Comparison of ENCODE assay signal across 14 cellular contexts in genomic region chr19:16715613-16716012, GRCh38. TPM values are rescaled to one million over a fixed set of nuclear protein-coding genes. Genes with fewer than 3 reads are reported as not detected.
DNase-seq lines count a peak whose midpoint lies in the region; ATAC-seq and TF ChIP-seq lines count a peak whose summit lies in the region.
"Had no signal": no experiment of that assay in that cellular context is flagged by ENCODE, and none has a peak within 500 bp of the region (broad histone marks: within the 10 kb centered on the region; RNA-seq: fewer than 3 reads in every experiment).

No MANE protein-coding gene starts in this region.

- H3K4me1 ChIP-seq in GM23248 (ENCODE audit: insufficient read depth), result no peaks in the 10 kb centered on the region

- peaks cover 3% of the 10 kb centered on the region for H3K27me3 Mint-ChIP-seq in activated CD8-positive, alpha-beta T cell treated with anti-CD3 and anti-CD28 coated beads for 36 hours
- no peaks in the 10 kb centered on the region for H3K27me3 Mint-ChIP-seq in activated CD8-positive, alpha-beta T cell treated with anti-CD3 and anti-CD28 coated beads, Interleukin-2, amount 10 ng/mL, durations not matched to agents 7 days and 5 days (ENCODE audit: low read depth)
- no peaks in the 10 kb centered on the region for H3K27me3 Mint-ChIP-seq in naive B cell
- H3K27me3 Mint-ChIP-seq in stimulated activated naive CD8-positive, alpha-beta T cell treated with anti-CD3 and anti-CD28 coated beads, Interleukin-15, amount 100 ng/mL, for 72 hours, result peaks cover 7% of the 10 kb centered on the region

- H3K27ac ChIP-seq in RWPE1, result peak overlapping the region; percentile 100
- H3K27ac ChIP-seq in GM23248, result no peak overlapping the region
- H3K27ac ChIP-seq: C4-2B, HL-60 had no signal

- H3F3A ChIP-seq in GM23248 (ENCODE audit: insufficient read depth), result no peaks in the 10 kb centered on the region

- H3K4me1 Mint-ChIP-seq in activated CD8-positive, alpha-beta T cell treated with anti-CD3 and anti-CD28 coated beads for 36 hours (ENCODE audit: low read depth), result no peaks in the 10 kb centered on the region
- H3K4me1 Mint-ChIP-seq in activated CD8-positive, alpha-beta T cell treated with anti-CD3 and anti-CD28 coated beads, Interleukin-2, amount 10 ng/mL, durations not matched to agents 7 days and 5 days (ENCODE audit: low read depth), result no peaks in the 10 kb centered on the region
- peaks cover 29 to 84% (median 47%) of the 10 kb centered on the region in 3 donors for H3K4me1 Mint-ChIP-seq in naive B cell
- no peaks in the 10 kb centered on the region for H3K4me1 Mint-ChIP-seq in stimulated activated naive CD8-positive, alpha-beta T cell treated with anti-CD3 and anti-CD28 coated beads, Interleukin-15, amount 100 ng/mL, for 72 hours

- no peak for DNase-seq in activated CD8-positive, alpha-beta T cell treated with anti-CD3 and anti-CD28 coated beads for 36 hours
- no peak for DNase-seq in activated CD8-positive, alpha-beta T cell treated with anti-CD3 and anti-CD28 coated beads, Interleukin-2, amount 10 ng/mL, durations not matched to agents 7 days and 5 days
- DNase-seq in RWPE1 (ENCODE audit: low spot score), result no peak
- peak; percentile 11 for DNase-seq in naive B cell
- DNase-seq in stimulated activated naive CD8-positive, alpha-beta T cell treated with anti-CD3 and anti-CD28 coated beads, Interleukin-15, amount 100 ng/mL, for 72 hours, result peak in 1 of 2 donors; percentile 15
- DNase-seq in DMS53 treated with DMSO at 0.1 percent for 48 hours (lab: John Stamatoyannopoulos, UW; ENCODE audit: unreplicated experiment), result no peak
- no peak for DNase-seq in GM23248
- DNase-seq: 8988T; ACHN; CD4-positive, alpha-beta memory T cell; DMS79 treated with DMSO at 0.1 percent for 48 hours; EL had no signal

- H3K4me2 ChIP-seq in GM23248 (ENCODE audit: unreplicated experiment), result no peak overlapping the region

- H3K9me2 ChIP-seq in GM23248 (ENCODE audit: insufficient read depth), result no peaks in the 10 kb centered on the region

- CTCF ChIA-PET in activated CD8-positive, alpha-beta T cell treated with anti-CD3 and anti-CD28 coated beads for 36 hours (lab: Charles Lee), result interaction anchor here (1.1 to 1.9 kb wide), 8 partner anchors 8 to 306 kb away, joined by 3 to 8 read pairs (median 5); no protein-coding TSS in a partner anchor
- CTCF ChIA-PET in activated CD8-positive, alpha-beta T cell treated with anti-CD3 and anti-CD28 coated beads, Interleukin-2, amount 10 ng/mL, durations not matched to agents 7 days and 5 days (lab: Charles Lee), result interaction anchor here (1.1 to 1.6 kb wide), 4 partner anchors 11 to 51 kb away, joined by 3 to 6 read pairs (median 5); no protein-coding TSS in a partner anchor
- CTCF ChIA-PET in RWPE1 (lab: Yijun Ruan, JAX), result interaction anchor here (0.6 to 1.3 kb wide), 5 partner anchors 22 to 1788 kb away, joined by 3 to 7 read pairs (median 3); no protein-coding TSS in a partner anchor

- no peaks in the 10 kb centered on the region for H3K36me3 ChIP-seq in GM23248 (ENCODE audit: low read depth)

- no peak overlapping the region for H3K9ac ChIP-seq in GM23248

- no peak overlapping the region for H3K4me3 Mint-ChIP-seq in activated CD8-positive, alpha-beta T cell treated with anti-CD3 and anti-CD28 coated beads for 36 hours
- H3K4me3 Mint-ChIP-seq in activated CD8-positive, alpha-beta T cell treated with anti-CD3 and anti-CD28 coated beads, Interleukin-2, amount 10 ng/mL, durations not matched to agents 7 days and 5 days, result no peak overlapping the region
- peak overlapping the region in 1 of 8 donors; percentile 35 for H3K4me3 Mint-ChIP-seq in naive B cell
- H3K4me3 Mint-ChIP-seq in stimulated activated naive CD8-positive, alpha-beta T cell treated with anti-CD3 and anti-CD28 coated beads, Interleukin-15, amount 100 ng/mL, for 72 hours, result no peak overlapping the region
- H3K4me3 Mint-ChIP-seq: CD4-positive, alpha-beta memory T cell had no signal

- H3K27me3 ChIP-seq in GM23248 (replicated peaks; ENCODE audit: insufficient read depth), result peaks cover 13% of the 10 kb centered on the region

- in situ Hi-C loops in GM23248 (cut with MboI), result no loop called here

- peak; percentile 30 for ATAC-seq in activated CD8-positive, alpha-beta T cell treated with anti-CD3 and anti-CD28 coated beads for 36 hours
- ATAC-seq in activated CD8-positive, alpha-beta T cell treated with anti-CD3 and anti-CD28 coated beads, Interleukin-2, amount 10 ng/mL, durations not matched to agents 7 days and 5 days, result no peak
- ATAC-seq in naive B cell (ENCODE audit: low read depth in 2 of 2), result peak; percentile 23 to 26
- peak; percentile 60 for ATAC-seq in stimulated activated naive CD8-positive, alpha-beta T cell treated with anti-CD3 and anti-CD28 coated beads, Interleukin-15, amount 100 ng/mL, for 72 hours

- H4K20me1 ChIP-seq in GM23248 (ENCODE audit: insufficient read depth), result no peaks in the 10 kb centered on the region

- no peaks in the 10 kb centered on the region for H3K9me3 Mint-ChIP-seq in activated CD8-positive, alpha-beta T cell treated with anti-CD3 and anti-CD28 coated beads for 36 hours
- no peaks in the 10 kb centered on the region for H3K9me3 Mint-ChIP-seq in activated CD8-positive, alpha-beta T cell treated with anti-CD3 and anti-CD28 coated beads, Interleukin-2, amount 10 ng/mL, durations not matched to agents 7 days and 5 days (ENCODE audit: insufficient read depth)
- no peaks in the 10 kb centered on the region for H3K9me3 Mint-ChIP-seq in naive B cell
- no peaks in the 10 kb centered on the region for H3K9me3 Mint-ChIP-seq in stimulated activated naive CD8-positive, alpha-beta T cell treated with anti-CD3 and anti-CD28 coated beads, Interleukin-15, amount 100 ng/mL, for 72 hours

- POLR2A ChIA-PET in activated CD8-positive, alpha-beta T cell treated with anti-CD3 and anti-CD28 coated beads for 36 hours (lab: Charles Lee), result interaction anchor here (1.5 kb wide), 1 partner anchor 12 kb away, joined by 3 read pairs; no protein-coding TSS in a partner anchor
- POLR2A ChIA-PET in activated CD8-positive, alpha-beta T cell treated with anti-CD3 and anti-CD28 coated beads, Interleukin-2, amount 10 ng/mL, durations not matched to agents 7 days and 5 days (lab: Charles Lee), result no interaction called here
- POLR2A ChIA-PET in RWPE1 (lab: Yijun Ruan, JAX; ENCODE audit: low non-redundant PET), result no interaction called here

- no peak for TF ChIP-seq CTCF in activated CD8-positive, alpha-beta T cell treated with anti-CD3 and anti-CD28 coated beads for 36 hours (IDR thresholded peaks at IDR 0.05)
- TF ChIP-seq CTCF in RWPE1 (conservative IDR thresholded peaks at IDR 0.05; ENCODE audit: low read depth), result no peak

- H3K79me2 ChIP-seq in GM23248 (ENCODE audit: insufficient read depth), result no peaks in the 10 kb centered on the region

- intact Hi-C loops in activated CD8-positive, alpha-beta T cell treated with anti-CD3 and anti-CD28 coated beads for 36 hours (cut with micrococcal nuclease), result no loop called here

- H3K9me3 ChIP-seq in GM23248 (ENCODE audit: low read depth), result no peaks in the 10 kb centered on the region

- H3K36me3 Mint-ChIP-seq in activated CD8-positive, alpha-beta T cell treated with anti-CD3 and anti-CD28 coated beads for 36 hours (ENCODE audit: low read depth), result no peaks in the 10 kb centered on the region
- no peaks in the 10 kb centered on the region for H3K36me3 Mint-ChIP-seq in activated CD8-positive, alpha-beta T cell treated with anti-CD3 and anti-CD28 coated beads, Interleukin-2, amount 10 ng/mL, durations not matched to agents 7 days and 5 days (ENCODE audit: low read depth)
- H3K36me3 Mint-ChIP-seq in naive B cell, result no peaks in the 10 kb centered on the region
- H3K36me3 Mint-ChIP-seq: CD4-positive, alpha-beta memory T cell had no signal

- no peak overlapping the region for H3K27ac Mint-ChIP-seq in activated CD8-positive, alpha-beta T cell treated with anti-CD3 and anti-CD28 coated beads for 36 hours
- no peak overlapping the region for H3K27ac Mint-ChIP-seq in activated CD8-positive, alpha-beta T cell treated with anti-CD3 and anti-CD28 coated beads, Interleukin-2, amount 10 ng/mL, durations not matched to agents 7 days and 5 days
- H3K27ac Mint-ChIP-seq in naive B cell, result peak overlapping the region in 4 of 6 donors; percentile 4 to 75 (median 34)
- H3K27ac Mint-ChIP-seq in stimulated activated naive CD8-positive, alpha-beta T cell treated with anti-CD3 and anti-CD28 coated beads, Interleukin-15, amount 100 ng/mL, for 72 hours, result no peak overlapping the region
- H3K27ac Mint-ChIP-seq: CD4-positive, alpha-beta memory T cell had no signal

- WGBS in GM23248 (ENCODE audit: low coverage in 1 of 2, low lambda C conversion rate in 2 of 2, missing lambda C conversion rate in 2 of 2), 2 experiments, result 63 to 70% methylated on average over 3 of the region's 3 CpGs

- no peak overlapping the region for H3K4me3 ChIP-seq in GM23248

- H2AFZ ChIP-seq in GM23248, result no peak overlapping the region

RNA-seq across cellular contexts. Expression of gene NWD1, which starts 4.0 kb away (rescaled TPM):
- total RNA-seq in activated CD8-positive, alpha-beta T cell treated with anti-CD3 and anti-CD28 coated beads for 36 hours, result not detected
- total RNA-seq in activated CD8-positive, alpha-beta T cell treated with anti-CD3 and anti-CD28 coated beads, Interleukin-2, amount 10 ng/mL, durations not matched to agents 7 days and 5 days, result not detected
- polyA plus RNA-seq in naive B cell (ENCODE audit: low read depth in 6 of 6) (under 1 TPM in 2 of 6 donors, not detected in 4; 0.17 to 0.18 TPM), GM23248 (2016; fragmentation: Nextera tagmentation; extraction: Ambion mirVana) (not detected in 2 replicates)
- not detected in 2 replicates for total RNA-seq in GM23248 (2014; rRNA removed; shearing (Covaris generic))
- total RNA-seq: CD4-positive, alpha-beta memory T cell had no signal
- polyA plus RNA-seq: CD4-positive, alpha-beta memory T cell had no signal

RNA-seq across cellular contexts. Expression of gene TMEM38A, which starts 54.7 kb away (rescaled TPM):
- 1 to 10 TPM; 1.2 to 1.8 TPM for total RNA-seq in activated CD8-positive, alpha-beta T cell treated with anti-CD3 and anti-CD28 coated beads for 36 hours
- under 1 TPM; 0.60 to 0.87 TPM for total RNA-seq in activated CD8-positive, alpha-beta T cell treated with anti-CD3 and anti-CD28 coated beads, Interleukin-2, amount 10 ng/mL, durations not matched to agents 7 days and 5 days
- 10 to 100 TPM; 13.7 to 18.6 (median 16.6) TPM for polyA plus RNA-seq in naive B cell (ENCODE audit: low read depth in 6 of 6)
- 1.3 TPM in 1 of 2 replicates, not detected in the other for total RNA-seq in GM23248 (2014; rRNA removed; shearing (Covaris generic))
- polyA plus RNA-seq in GM23248 (2016; fragmentation: Nextera tagmentation; extraction: Ambion mirVana), result 1.1 and 1.6 TPM in 2 replicates

RNA-seq across cellular contexts. Expression of gene SMIM7, which starts 55.7 kb away (rescaled TPM):
- 10 to 100 TPM; 48.0 to 55.0 TPM for total RNA-seq in activated CD8-positive, alpha-beta T cell treated with anti-CD3 and anti-CD28 coated beads for 36 hours
- 10 to 100 TPM; 51.5 to 53.5 TPM for total RNA-seq in activated CD8-positive, alpha-beta T cell treated with anti-CD3 and anti-CD28 coated beads, Interleukin-2, amount 10 ng/mL, durations not matched to agents 7 days and 5 days
- 10 to 100 TPM; 41.0 to 84.2 (median 69.1) TPM for polyA plus RNA-seq in naive B cell (ENCODE audit: low read depth in 6 of 6)
- total RNA-seq in GM23248 (2014; rRNA removed; shearing (Covaris generic)), result 65.8 and 79.0 TPM in 2 replicates
- 89.9 and 92.9 TPM in 2 replicates for polyA plus RNA-seq in GM23248 (2016; fragmentation: Nextera tagmentation; extraction: Ambion mirVana)

Comparison
In these comparisons a context has a peak if more than half of its experiments do, and no peak if none do; other contexts are left out.
1. H3K27ac Mint-ChIP-seq: peak in naive B cell (4 of 6); none in activated CD8-positive, alpha-beta T cell treated with anti-CD3 and anti-CD28 coated beads for 36 hours (single experiment), activated CD8-positive, alpha-beta T cell treated with anti-CD3 and anti-CD28 coated beads, Interleukin-2, amount 10 ng/mL, durations not matched to agents 7 days and 5 days (single experiment) and stimulated activated naive CD8-positive, alpha-beta T cell treated with anti-CD3 and anti-CD28 coated beads, Interleukin-15, amount 100 ng/mL, for 72 hours (0 of 2).